In genomic region chr15:57245714-57246113, GRCh38 we compare ENCODE assay signal across 20 cellular contexts.
DNase-seq lines count a peak whose midpoint lies in the region; ATAC-seq and TF ChIP-seq lines count a peak whose summit lies in the region.
"Had no signal": no experiment of that assay in that cellular context is flagged by ENCODE, and none has a peak within 500 bp of the region (broad histone marks: within the 10 kb centered on the region; RNA-seq: fewer than 3 reads in every experiment).

No MANE protein-coding gene starts in this region.

- 92% methylated on average over 1 of the region's 1 CpG for WGBS in prostate gland
- 100% methylated on average over 1 of the region's 1 CpG for WGBS in smooth muscle cell (ENCODE audit: low lambda C conversion rate)

- no peaks in the 10 kb centered on the region for H3K4me1 ChIP-seq in prostate gland (replicated peaks)
- no peaks in the 10 kb centered on the region for H3K4me1 ChIP-seq in smooth muscle cell (ENCODE audit: low read depth)
- H3K4me1 ChIP-seq: A549 had no signal

- no peak overlapping the region for H3K9ac ChIP-seq in smooth muscle cell (ENCODE audit: low read depth)

- no peak for TF ChIP-seq POLR2A in prostate gland (IDR thresholded peaks at IDR 0.05)

- H3K9me3 ChIP-seq in prostate gland (no peaks in the 10 kb centered on the region), smooth muscle cell (replicated peaks; ENCODE audit: low read depth) (no peaks in the 10 kb centered on the region)
- H3K9me3 ChIP-seq: A549, BE2C, HAP-1 had no signal

- intact Hi-C loops in CD14-positive monocyte (cut with micrococcal nuclease) = no loop called here
- intact Hi-C loops in prostate gland (cut with DNase I) = no loop called here

- no peak overlapping the region for H3K4me2 ChIP-seq in smooth muscle cell
- H3K4me2 ChIP-seq: A549, GM23338 had no signal

- peaks cover 28 to 36% of the 10 kb centered on the region in 2 donors for H3K36me3 Mint-ChIP-seq in CD14-positive monocyte
- H3K36me3 Mint-ChIP-seq in glutamatergic neuron (ENCODE audit: unreplicated experiment) = peaks cover 9% of the 10 kb centered on the region
- peaks cover 77% of the 10 kb centered on the region for H3K36me3 Mint-ChIP-seq in nephron progenitor cell (ENCODE audit: low read depth)

- TF ChIP-seq CTCF in CD14-positive monocyte (IDR thresholded peaks at IDR 0.05) (no peak), glutamatergic neuron (IDR thresholded peaks at IDR 0.05; ENCODE audit: partially characterized antibody, unreplicated experiment) (no peak), nephron progenitor cell (IDR thresholded peaks at IDR 0.05) (no peak), prostate gland (IDR thresholded peaks at IDR 0.05) (no peak), smooth muscle cell (IDR thresholded peaks at IDR 0.05; ENCODE audit: borderline replicate concordance, insufficient read depth, poor library complexity, severe bottlenecking) (no peak)

- peak overlapping the region in 4 of 7 donors; percentile 8 to 80 (median 37) for H3K27ac Mint-ChIP-seq in CD14-positive monocyte
- H3K27ac Mint-ChIP-seq in glutamatergic neuron (ENCODE audit: unreplicated experiment) = peak overlapping the region; percentile 81
- peak overlapping the region; percentile 92 for H3K27ac Mint-ChIP-seq in nephron progenitor cell
- H3K27ac Mint-ChIP-seq: GM23338 had no signal

- no peak overlapping the region for H2AFZ ChIP-seq in smooth muscle cell (ENCODE audit: low read depth)
- H2AFZ ChIP-seq: GM23338 had no signal

- no peak for DNase-seq in CD14-positive monocyte (ENCODE audit: low spot score)
- DNase-seq in OCI-M1 (lab: John Stamatoyannopoulos, UW) = peak; percentile 32
- no peak for DNase-seq in glutamatergic neuron
- DNase-seq in nephron progenitor cell = no peak
- DNase-seq in prostate gland (ENCODE audit: low spot score) = no peak
- DNase-seq in smooth muscle cell (lab: John Stamatoyannopoulos, UW; ENCODE audit: unreplicated experiment) = no peak
- no peak for DNase-seq in NCI-H187 treated with DMSO at 0.1 percent for 48 hours (lab: John Stamatoyannopoulos, UW)
- DNase-seq: BE2C; CD4-positive, CD25-positive, alpha-beta regulatory T cell; DMS79 treated with DMSO at 0.1 percent for 48 hours; NCI-H2227 treated with DMSO at 0.1 percent for 48 hours; NCI-H510A; NCI-H748 treated with DMSO at 0.1 percent for 48 hours; SIG-M5 had no signal

- H4K20me1 ChIP-seq in smooth muscle cell (ENCODE audit: low read depth) = peaks cover 14% of the 10 kb centered on the region

- H3K9me3 Mint-ChIP-seq in CD14-positive monocyte (peaks cover 0 to 1% (median 0%) of the 10 kb centered on the region in 7 donors), glutamatergic neuron (ENCODE audit: unreplicated experiment) (peaks cover 20% of the 10 kb centered on the region), nephron progenitor cell (no peaks in the 10 kb centered on the region)

- ATAC-seq in GM19395 (IDR thresholded peaks at IDR 0.05; ENCODE audit: unreplicated experiment) = no peak
- ATAC-seq: A549, GM23338, Panc1, SK-N-SH treated with all-trans-retinoic acid at 6 μM for 48 hours had no signal

- H3K4me3 Mint-ChIP-seq in CD14-positive monocyte (no peak overlapping the region), glutamatergic neuron (ENCODE audit: unreplicated experiment) (no peak overlapping the region), nephron progenitor cell (no peak overlapping the region)
- H3K4me3 Mint-ChIP-seq: CD4-positive, CD25-positive, alpha-beta regulatory T cell; GM23338 had no signal

- H3K4me3 ChIP-seq in prostate gland (no peak overlapping the region), smooth muscle cell (no peak overlapping the region)
- H3K4me3 ChIP-seq: A549, GM23338, HAP-1 had no signal

- H3K27me3 Mint-ChIP-seq in CD14-positive monocyte (ENCODE audit: low read depth in 3 of 3) (no peaks in the 10 kb centered on the region), glutamatergic neuron (ENCODE audit: unreplicated experiment) (peaks cover 11% of the 10 kb centered on the region), nephron progenitor cell (ENCODE audit: low read depth, poor library complexity) (no peaks in the 10 kb centered on the region)
- H3K27me3 Mint-ChIP-seq: CD4-positive, CD25-positive, alpha-beta regulatory T cell had no signal

- peaks cover 11% of the 10 kb centered on the region for H3F3A ChIP-seq in smooth muscle cell (ENCODE audit: low read depth)

- H3K4me1 Mint-ChIP-seq in CD14-positive monocyte (peaks cover 20% of the 10 kb centered on the region), glutamatergic neuron (ENCODE audit: low read depth, unreplicated experiment) (peaks cover 34% of the 10 kb centered on the region), nephron progenitor cell (peaks cover 30% of the 10 kb centered on the region)

- H3K36me3 ChIP-seq in prostate gland (no peaks in the 10 kb centered on the region), smooth muscle cell (ENCODE audit: low read depth) (peaks cover 4% of the 10 kb centered on the region)

- H3K79me2 ChIP-seq in smooth muscle cell (ENCODE audit: low read depth) = peaks cover 22% of the 10 kb centered on the region

- no peaks in the 10 kb centered on the region for H3K27me3 ChIP-seq in prostate gland (replicated peaks; ENCODE audit: insufficient read depth)
- H3K27me3 ChIP-seq in smooth muscle cell (ENCODE audit: low read depth) = no peaks in the 10 kb centered on the region
- H3K27me3 ChIP-seq: BE2C had no signal

- H3K27ac ChIP-seq in prostate gland = no peak overlapping the region
- no peak overlapping the region for H3K27ac ChIP-seq in smooth muscle cell (ENCODE audit: low read depth)
- H3K27ac ChIP-seq: A549 had no signal

Comparison
In these comparisons a context has a peak if more than half of its experiments do, and no peak if none do; other contexts are left out.
1. H3K27ac Mint-ChIP-seq: peak in every context shown above with its lines; median percentile 92 in nephron progenitor cell; 81 in glutamatergic neuron; 37 in CD14-positive monocyte.